ENCODE assay signal across 9 cellular contexts in the genomic region with DNA sequence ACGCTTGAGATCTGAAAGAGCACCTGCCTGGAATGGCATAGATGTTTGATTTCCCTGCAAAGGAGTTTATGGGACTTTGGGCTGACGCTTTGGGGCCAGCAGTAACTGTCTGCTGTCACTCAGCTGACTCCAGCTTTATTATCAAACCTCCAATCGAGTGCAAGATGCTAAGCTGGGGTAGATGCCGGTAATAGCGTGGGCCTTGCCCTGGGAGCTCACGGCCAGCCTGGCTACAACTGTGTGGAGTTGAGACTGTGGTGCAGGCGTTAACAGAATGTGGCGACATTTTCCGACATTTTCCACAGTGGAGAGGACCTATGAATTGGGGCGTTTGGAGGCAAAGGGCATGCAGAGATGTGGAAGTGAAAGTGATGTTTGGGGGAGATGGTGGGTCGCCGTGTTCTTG. TPM values are rescaled to one million over a fixed set of nuclear protein-coding genes. Genes with fewer than 3 reads are reported as not detected.
DNase-seq lines count a peak whose midpoint lies in the region; ATAC-seq, FAIRE-seq and TF ChIP-seq lines count a peak whose summit lies in the region.
"Had no signal": no experiment of that assay in that cellular context is flagged by ENCODE, and none has a peak within 500 bp of the region (broad histone marks: within the 10 kb centered on the region; RNA-seq: fewer than 3 reads in every experiment).

No MANE protein-coding gene starts in this region.

- H3K27ac ChIP-seq in SJCRH30 (no peak overlapping the region), sigmoid colon (peak overlapping the region in 3 of 4 donors; percentile 74 to 83 (median 82))

- H3K27me3 ChIP-seq in SJCRH30 (no peaks in the 10 kb centered on the region), sigmoid colon (no peaks in the 10 kb centered on the region)

- TF ChIP-seq POLR2A in GM12891 (IDR thresholded peaks at IDR 0.05; ENCODE audit: low read depth, low read length), result no peak
- TF ChIP-seq POLR2A in sigmoid colon (IDR thresholded peaks at IDR 0.05), result no peak

- no peak for ATAC-seq in HG02840 (IDR thresholded peaks at IDR 0.05; ENCODE audit: low FRiP score, unreplicated experiment)
- no peak for ATAC-seq in HG03097 (IDR thresholded peaks at IDR 0.05; ENCODE audit: low FRiP score, unreplicated experiment)

- TF ChIP-seq CTCF in fibroblast of mammary gland (conservative IDR thresholded peaks at IDR 0.05; ENCODE audit: control insufficient read depth, insufficient read depth, low read depth, low read length), result no peak
- TF ChIP-seq CTCF in sigmoid colon (IDR thresholded peaks at IDR 0.05), result no peak
- no peak for TF ChIP-seq CTCF in GM13976 (IDR thresholded peaks at IDR 0.05; ENCODE audit: borderline replicate concordance, control extremely low read depth, extremely low read depth, insufficient read depth, missing control alignments)

- TF ChIP-seq EP300 in sigmoid colon (IDR thresholded peaks at IDR 0.05), result no peak

- in situ Hi-C loops in GM13976 (cut with MboI; ENCODE audit: low sequenced_read_pairs, unreplicated experiment), result no loop called here

- WGBS in sigmoid colon, 2 donors, result 46 to 47% methylated on average over 12 of the region's 12 CpGs

- no peaks in the 10 kb centered on the region for H3K36me3 ChIP-seq in SJCRH30
- H3K36me3 ChIP-seq in sigmoid colon, result no peaks in the 10 kb centered on the region

- FAIRE-seq in GM12891 (lab: Jason Lieb, UNC), result no peak
- FAIRE-seq: islet of Langerhans had no signal

- no peaks in the 10 kb centered on the region for H3K9me3 ChIP-seq in SJCRH30 (replicated peaks)
- no peaks in the 10 kb centered on the region for H3K9me3 ChIP-seq in sigmoid colon

- H3K4me3 ChIP-seq in SJCRH30 (peak overlapping the region; percentile 80), fibroblast of mammary gland (ENCODE audit: control insufficient read depth, low read depth, low read length) (peak overlapping the region; percentile 69), sigmoid colon (peak overlapping the region; percentile 85 to 97 (median 88))

- H3K4me1 ChIP-seq in SJCRH30, result peaks cover 39% of the 10 kb centered on the region
- peaks cover 0 to 39% (median 35%) of the 10 kb centered on the region in 4 donors for H3K4me1 ChIP-seq in sigmoid colon

- no peak for DNase-seq in GM12891 (ENCODE audit: insufficient read length, low spot score)
- no peak for DNase-seq in SJCRH30
- DNase-seq in fibroblast of mammary gland (ENCODE audit: low read depth), result no peak
- no peak for DNase-seq in sigmoid colon
- DNase-seq in NCI-H2081 (lab: John Stamatoyannopoulos, UW), result no peak
- no peak for DNase-seq in GM13976 (ENCODE audit: low spot score)

- intact Hi-C loops in sigmoid colon (cut with DNase I), result loop anchor here (5.0 kb wide), 1 partner anchor 153 kb away; the partner anchor contains the start of genes BRAT1 and IQCE

TF ChIP-seq in GM12891, 5 proteins besides CTCF, POLR2A, EP300 and RAD21:
- TF ChIP-seq SPI1 (IDR thresholded peaks at IDR 0.05; ENCODE audit: low read depth, low read length) (peak; percentile 62), POU2F2 (IDR thresholded peaks at IDR 0.05; ENCODE audit: low read depth, low read length) (no peak), PAX5 (IDR thresholded peaks at IDR 0.05; ENCODE audit: insufficient read depth, low read length, severe bottlenecking) (no peak), TAF1 (IDR thresholded peaks at IDR 0.05; ENCODE audit: low read depth, low read length) (no peak)

RNA-seq across cellular contexts. Expression of gene CHST12, which starts 1.3 kb away (rescaled TPM):
- polyA plus RNA-seq in GM12891 (2012; ENCODE audit: low read depth, missing spikeins), result 6.4 TPM
- total RNA-seq in SJCRH30 (2014; rRNA removed; shearing (Covaris generic)), result 7.4 and 7.8 TPM in 2 replicates
- 10 to 100 TPM in 3 of 4 donors, 1 to 10 TPM in 1; 7.5 to 10.9 (median 10.4) TPM for total RNA-seq in sigmoid colon
- polyA plus RNA-seq in sigmoid colon, result 10 to 100 TPM in 1 of 3 donors, 1 to 10 TPM in 2; 1.2 to 11.9 (median 3.2) TPM

RNA-seq across cellular contexts. Expression of gene EIF3B, which starts 50.1 kb away (rescaled TPM):
- polyA plus RNA-seq in GM12891 (2012; ENCODE audit: low read depth, missing spikeins), result 131 TPM
- 205 and 212 TPM in 2 replicates for total RNA-seq in SJCRH30 (2014; rRNA removed; shearing (Covaris generic))
- 100 to 1,000 TPM in 2 of 4 donors, 10 to 100 TPM in 2; 89.2 to 125 (median 103) TPM for total RNA-seq in sigmoid colon
- 100 to 1,000 TPM in 1 of 3 donors, 10 to 100 TPM in 2; 37.9 to 107 (median 47.4) TPM for polyA plus RNA-seq in sigmoid colon
